Comparison of ENCODE assay signal across 14 cellular contexts in the genomic region with DNA sequence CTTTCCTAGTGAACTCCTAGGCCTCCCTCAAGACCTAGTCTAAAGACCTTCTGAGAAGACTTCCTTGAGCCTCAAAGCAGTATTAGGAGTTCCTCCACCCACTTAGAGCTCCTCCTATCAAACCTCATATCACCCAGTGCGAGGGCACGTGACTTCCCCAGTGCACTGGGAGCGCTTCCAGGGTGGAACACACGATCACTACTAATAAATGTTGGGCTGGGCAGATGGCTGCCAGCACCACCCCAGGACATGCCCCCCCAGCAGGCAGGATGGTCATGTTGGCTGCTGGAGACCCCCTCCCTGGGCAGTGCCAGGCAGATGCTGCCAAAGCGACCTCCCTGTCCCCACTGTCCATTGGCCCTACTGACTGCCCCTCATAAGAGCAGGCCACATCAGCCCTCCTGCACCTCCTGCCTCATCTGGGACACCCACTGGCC. TPM values are rescaled to one million over a fixed set of nuclear protein-coding genes. Genes with fewer than 3 reads are reported as not detected.
DNase-seq lines count a peak whose midpoint lies in the region; ATAC-seq, FAIRE-seq and TF ChIP-seq lines count a peak whose summit lies in the region.
"Had no signal": no experiment of that assay in that cellular context is flagged by ENCODE, and none has a peak within 500 bp of the region (broad histone marks: within the 10 kb centered on the region; RNA-seq: fewer than 3 reads in every experiment).

No MANE protein-coding gene starts in this region.

- DNase-seq in GM23248 (peak; percentile 50), K562 (ENCODE audit: extremely low read depth in 1 of 4, low spot score in 3 of 4) (peak; percentile 52 to 71 (median 61)), spleen (peak; percentile 76), mesenchymal stem cell (no peak)
- no peak for DNase-seq in activated T-cell treated with anti-CD3 and anti-CD28 coated beads, Interleukin-2, amount 50 U/mL, for 48 hours
- DNase-seq: activated CD4-positive, alpha-beta T cell treated with anti-CD3 and anti-CD28 coated beads, Interleukin-2, amount 50 U/mL, for 48 hours; HCEC 1CT; NCI-H1092 treated with DMSO at 0.1 percent for 48 hours; NCI-H345; stimulated activated CD4-positive, alpha-beta T cell treated with anti-CD3 and anti-CD28 coated beads, Interleukin-15, amount 100 ng/mL, for 24 hours had no signal

- ATAC-seq in K562 (peak; percentile 86), HG02588 (IDR thresholded peaks at IDR 0.05; ENCODE audit: unreplicated experiment) (no peak), HG03097 (IDR thresholded peaks at IDR 0.05; ENCODE audit: low FRiP score, unreplicated experiment) (no peak)

- H3K9me2 ChIP-seq in GM23248 (ENCODE audit: insufficient read depth), result no peaks in the 10 kb centered on the region

- H4K20me1 ChIP-seq in GM23248 (ENCODE audit: insufficient read depth), result no peaks in the 10 kb centered on the region
- no peaks in the 10 kb centered on the region for H4K20me1 ChIP-seq in K562 (replicated peaks; ENCODE audit: control insufficient read depth, insufficient read depth, low read length)

- H2BK15ac ChIP-seq in mesenchymal stem cell (ENCODE audit: low read depth, poor library complexity, severe bottlenecking), result no peak overlapping the region

- 56 to 59% methylated on average over 4 to 5 of the region's 5 CpGs for WGBS in GM23248 (ENCODE audit: low coverage in 1 of 2, low lambda C conversion rate in 2 of 2, missing lambda C conversion rate in 2 of 2), 2 experiments
- WGBS in K562 (ENCODE audit: insufficient coverage, low coverage, missing lambda C conversion rate), result 58% methylated on average over 2 of the region's 5 CpGs
- 34 to 65% (median 52%) methylated on average over 5 of the region's 5 CpGs for WGBS in spleen, 5 donors
- 90% methylated on average over 5 of the region's 5 CpGs for WGBS in mesenchymal stem cell

- H3K4ac ChIP-seq in mesenchymal stem cell (ENCODE audit: low read depth in 1 of 2, low read length in 2 of 2), result peak overlapping the region in 1 of 2 experiments; percentile 2

- H3K79me2 ChIP-seq in GM23248 (ENCODE audit: insufficient read depth) (no peaks in the 10 kb centered on the region), K562 (ENCODE audit: control insufficient read depth, insufficient read depth, low read length) (no peaks in the 10 kb centered on the region)

- TF ChIP-seq RAD21 in K562 (CRISPR knock-in tag; conservative IDR thresholded peaks at IDR 0.05 in 1 of 2, IDR thresholded peaks at IDR 0.05 in 1 of 2), result no peak

- no peak overlapping the region for H4K8ac ChIP-seq in mesenchymal stem cell (ENCODE audit: low read length)

- no peak for TF ChIP-seq EP300 in K562 (IDR thresholded peaks at IDR 0.05; ENCODE audit: low read length)

- no peak overlapping the region for H4K91ac ChIP-seq in mesenchymal stem cell (ENCODE audit: low read length)

- no peak for TF ChIP-seq POLR2A in K562 (conservative IDR thresholded peaks at IDR 0.05)
- no peak for TF ChIP-seq POLR2A in spleen (IDR thresholded peaks at IDR 0.05)

- intact Hi-C loops in K562 (cut with micrococcal nuclease) (no loop called here), spleen (cut with DNase I; ENCODE audit: low total_unique reads) (no loop called here)

- H3K27me3 ChIP-seq in GM23248 (replicated peaks; ENCODE audit: insufficient read depth) (no peaks in the 10 kb centered on the region), K562 (ENCODE audit: control insufficient read depth in 2 of 2, insufficient read depth in 2 of 2, low read length in 2 of 2) (no peaks in the 10 kb centered on the region), layer of hippocampus (ENCODE audit: control insufficient read depth, insufficient read depth, low read length) (no peaks in the 10 kb centered on the region), spleen (replicated peaks in 1 of 7) (peaks cover 0 to 18% (median 0%) of the 10 kb centered on the region in 7 donors), mesenchymal stem cell (ENCODE audit: control insufficient read depth in 1 of 2, insufficient read depth in 1 of 2, low read length in 2 of 2) (no peaks in the 10 kb centered on the region)

- no TSS peak for BruUV-seq in K562 (replicated peaks; lab: Mats Ljungman, UMichigan)

- CTCF ChIA-PET in K562 (lab: Yijun Ruan, JAX; ENCODE audit: low intra/inter-chr PET ratio), result no interaction called here

- H3K4me3 ChIP-seq in GM23248 (no peak overlapping the region), K562 (no peak overlapping the region), spleen (no peak overlapping the region), mesenchymal stem cell (ENCODE audit: insufficient read depth in 1 of 2, low read depth in 1 of 2, low read length in 2 of 2) (no peak overlapping the region)

- no peak overlapping the region for H3K4me2 ChIP-seq in GM23248 (ENCODE audit: unreplicated experiment)
- H3K4me2 ChIP-seq in K562 (ENCODE audit: insufficient read depth, low read length), result peak overlapping the region; percentile 14; the same call in 1 of the 2 replicates
- H3K4me2 ChIP-seq in mesenchymal stem cell (ENCODE audit: low read length, poor library complexity, severe bottlenecking), result no peak overlapping the region

- H3K23ac ChIP-seq in mesenchymal stem cell (ENCODE audit: low read length in 2 of 2), result peak overlapping the region in 1 of 2 experiments; percentile 9

- H3K79me1 ChIP-seq in mesenchymal stem cell (replicated peaks; ENCODE audit: low read length, poor library complexity, severe bottlenecking), result no peaks in the 10 kb centered on the region

- in situ Hi-C loops in GM23248 (cut with MboI) (no loop called here), K562 (cut with MboI) (no loop called here)

- H3K9ac ChIP-seq in GM23248, result no peak overlapping the region
- no peak overlapping the region for H3K9ac ChIP-seq in K562 (ENCODE audit: insufficient read depth in 1 of 2, low read depth in 2 of 2, low read length in 2 of 2)
- H3K9ac ChIP-seq in mesenchymal stem cell (ENCODE audit: low read length), result no peak overlapping the region

- no peak overlapping the region for H3K18ac ChIP-seq in mesenchymal stem cell (ENCODE audit: low read depth in 1 of 2, low read length in 2 of 2)

- H3K14ac ChIP-seq in mesenchymal stem cell (ENCODE audit: low read length in 2 of 2), result peak overlapping the region in 1 of 2 experiments; percentile 29

- H3F3A ChIP-seq in GM23248 (ENCODE audit: insufficient read depth), result peaks cover 19% of the 10 kb centered on the region; the same call in 1 of the 2 replicates

- H3K4me1 ChIP-seq in GM23248 (ENCODE audit: insufficient read depth) (peaks cover 31% of the 10 kb centered on the region), K562 (replicated peaks in 1 of 2; ENCODE audit: control insufficient read depth in 2 of 2, insufficient read depth in 2 of 2, low read length in 2 of 2) (peaks cover 12 to 53% of the 10 kb centered on the region in 2 experiments; a peak in 4 of 5 replicates), spleen (peaks cover 38 to 89% (median 65%) of the 10 kb centered on the region in 6 donors), mesenchymal stem cell (ENCODE audit: control insufficient read depth, insufficient read depth, low read depth, low read length) (peaks cover 54% of the 10 kb centered on the region)

- H3K9me3 ChIP-seq in GM23248 (ENCODE audit: low read depth) (no peaks in the 10 kb centered on the region), K562 (replicated peaks; ENCODE audit: control insufficient read depth, insufficient read depth, low read depth, low read length) (no peaks in the 10 kb centered on the region), spleen (no peaks in the 10 kb centered on the region), mesenchymal stem cell (ENCODE audit: control insufficient read depth, low read length) (no peaks in the 10 kb centered on the region)

- H2AK5ac ChIP-seq in mesenchymal stem cell (ENCODE audit: low read length, severe bottlenecking), result no peak overlapping the region

- no peak overlapping the region for H2BK5ac ChIP-seq in mesenchymal stem cell (ENCODE audit: low read depth, low read length, poor library complexity, severe bottlenecking)

- no peaks in the 10 kb centered on the region for H3K9me1 ChIP-seq in K562 (ENCODE audit: control insufficient read depth, insufficient read depth, low read length)

- POLR2A ChIA-PET in K562 (lab: Yijun Ruan, JAX), result interaction anchor here (0.6 to 1.0 kb wide), 4 partner anchors 16 to 877 kb away, joined by 3 read pairs; no protein-coding TSS in a partner anchor

- no peak for TF ChIP-seq CTCF in K562 (IDR thresholded peaks at IDR 0.05 in 2 of 3, conservative IDR thresholded peaks at IDR 0.05 in 1 of 3; ENCODE audit: insufficient read depth in 2 of 3, low read depth in 1 of 3, low read length in 3 of 3)
- TF ChIP-seq CTCF in spleen (IDR thresholded peaks at IDR 0.05 in 8 of 11, conservative IDR thresholded peaks at IDR 0.05 in 3 of 11), result no peak

- no peak overlapping the region for H2BK12ac ChIP-seq in mesenchymal stem cell (ENCODE audit: low read length in 2 of 2)

- H2AFZ ChIP-seq in GM23248, result no peak overlapping the region
- H2AFZ ChIP-seq in K562 (ENCODE audit: low read depth, low read length), result peak overlapping the region; percentile 87
- H2AFZ ChIP-seq in mesenchymal stem cell (ENCODE audit: low read depth, low read length), result no peak overlapping the region

- no peaks in the 10 kb centered on the region for H3K36me3 ChIP-seq in GM23248 (ENCODE audit: low read depth)
- H3K36me3 ChIP-seq in K562 (ENCODE audit: control insufficient read depth, insufficient read depth, low read length), result no peaks in the 10 kb centered on the region
- no peaks in the 10 kb centered on the region for H3K36me3 ChIP-seq in spleen
- no peaks in the 10 kb centered on the region for H3K36me3 ChIP-seq in mesenchymal stem cell (ENCODE audit: control insufficient read depth in 1 of 2, insufficient read depth in 2 of 2, low read depth in 1 of 2, low read length in 2 of 2)

- FAIRE-seq in K562 (lab: Jason Lieb, UNC), result peak; percentile 61
- FAIRE-seq: G401.6 had no signal

- no peak overlapping the region for H2BK120ac ChIP-seq in mesenchymal stem cell (ENCODE audit: low read depth, low read length)

- H3K27ac ChIP-seq in GM23248 (no peak overlapping the region), K562 (ENCODE audit: extremely low read depth, low read depth, low read length) (0 out of 3 replicates have a peak overlapping the region, but pooled peaks have one; percentile 26), layer of hippocampus (ENCODE audit: low read depth, low read length) (peak overlapping the region; percentile 46), spleen (peak overlapping the region in 5 of 8 donors; percentile 38 to 69 (median 53)), mesenchymal stem cell (ENCODE audit: low read length, poor library complexity, severe bottlenecking) (no peak overlapping the region)

RNA-seq across cellular contexts. Expression of a gene that starts 8.5 kb away (rescaled TPM):
- 67.2 and 83.0 TPM in 2 replicates for total RNA-seq in GM23248 (2014; rRNA removed; shearing (Covaris generic))
- 35.7 and 37.4 TPM in 2 replicates for polyA plus RNA-seq in GM23248 (2016; fragmentation: Nextera tagmentation; extraction: Ambion mirVana)
- total RNA-seq in K562 (2011; cell fraction: chromatin; rRNA removed; ENCODE audit: low replicate concordance), result 63.2 and 146 TPM in 2 replicates
- total RNA-seq in K562 (2011; cell fraction: nucleolus; rRNA removed), result 60.7 and 67.2 TPM in 2 replicates
- 60.1 and 91.1 TPM in 2 replicates for total RNA-seq in K562 (2011; cell fraction: nucleoplasm; rRNA removed)
- 10.6 and 17.2 TPM in 2 replicates for total RNA-seq in K562 (2014; rRNA removed)
- 8.4 and 11.2 TPM in 2 replicates for total RNA-seq in K562 (2014; rRNA removed; fragmentation: Illumina TruSeq; extraction: Trizol)
- total RNA-seq in K562 (2015; rRNA removed; fragmentation: Illumina TruSeq; extraction: Trizol), result 18.6 and 18.8 TPM in 2 replicates
- total RNA-seq in K562 (2021), result 28.1 and 28.2 TPM in 2 replicates
- polyA plus RNA-seq in K562 (2011; rRNA removed), result 14.0 and 18.1 TPM in 2 replicates
- 16.9 and 18.1 TPM in 2 replicates for polyA plus RNA-seq in K562 (2011; cell fraction: cytosol; rRNA removed)
- polyA plus RNA-seq in K562 (2011; cell fraction: nucleus; rRNA removed), result 98.5 and 119 TPM in 2 replicates
- 27.6 and 28.7 TPM in 2 replicates for polyA plus RNA-seq in K562 (2012)
- polyA plus RNA-seq in K562 (2014; fragmentation: Illumina TruSeq; extraction: Trizol), result 28.8 and 33.3 TPM in 2 replicates
- polyA plus RNA-seq in K562 (2014; fragmentation: Nextera tagmentation; extraction: Ambion mirVana), result under 1 TPM; 0.34 to 0.70 TPM
- 24.8 and 24.9 TPM in 2 replicates for polyA plus RNA-seq in K562 (2014; rRNA removed)
- polyA minus RNA-seq in K562 (2011; rRNA and poly(A)+ RNA removed), result 10.0 and 13.0 TPM in 2 replicates
- polyA minus RNA-seq in K562 (2011; cell fraction: cytosol; rRNA and poly(A)+ RNA removed), result 16.8 and 20.7 TPM in 2 replicates
- polyA minus RNA-seq in K562 (2011; cell fraction: nucleus; rRNA and poly(A)+ RNA removed), result 24.2 and 31.4 TPM in 2 replicates
- 100 to 1,000 TPM; 121 to 238 (median 170) TPM for total RNA-seq in spleen
- polyA plus RNA-seq in spleen, result 10 to 100 TPM; 44.4 to 97.9 (median 79.2) TPM
- polyA plus RNA-seq in mesenchymal stem cell (2013, experiment 1 of 2), result 288 TPM
- 288 TPM for polyA plus RNA-seq in mesenchymal stem cell (2013, experiment 2 of 2)

Comparison
In these comparisons a context has a peak if more than half of its experiments do, and no peak if none do; other contexts are left out.
1. DNase-seq: peak in GM23248 (single experiment), K562 (4 of 4) and spleen (single experiment); none in mesenchymal stem cell (single experiment) and activated T-cell treated with anti-CD3 and anti-CD28 coated beads, Interleukin-2, amount 50 U/mL, for 48 hours (0 of 2).
2. H3K27ac ChIP-seq: peak in K562 (single experiment), layer of hippocampus (single experiment) and spleen (5 of 8); none in GM23248 (single experiment) and mesenchymal stem cell (single experiment).